ENCODE assay signal across 14 cellular contexts in genomic region chr3:66456711-66457173, GRCh38. TPM values are rescaled to one million over a fixed set of nuclear protein-coding genes. Genes with fewer than 3 reads are reported as not detected.
DNase-seq lines count a peak whose midpoint lies in the region; ATAC-seq and TF ChIP-seq lines count a peak whose summit lies in the region.
"Had no signal": no experiment of that assay in that cellular context is flagged by ENCODE, and none has a peak within 500 bp of the region (broad histone marks: within the 10 kb centered on the region; RNA-seq: fewer than 3 reads in every experiment).

No MANE protein-coding gene starts in this region.

- H3K9me3 ChIP-seq in gastroesophageal sphincter: no peaks in the 10 kb centered on the region
- no peaks in the 10 kb centered on the region for H3K9me3 ChIP-seq in upper lobe of right lung

- H3K36me3 ChIP-seq in gastroesophageal sphincter (peaks cover 0 to 42% of the 10 kb centered on the region in 2 donors), upper lobe of right lung (peaks cover 32% of the 10 kb centered on the region)

- H3K9me3 Mint-ChIP-seq in natural killer cell treated with Interleukin-12 subunit alpha and Interleukin-12 subunit beta and Interleukin-15 and Interleukin-18, amount 100 ng/mL, for 72 hours: no peaks in the 10 kb centered on the region
- H3K9me3 Mint-ChIP-seq: mesothelial cell of epicardium had no signal

- peaks cover under 1 to 15% of the 10 kb centered on the region in 2 donors for H3K27me3 Mint-ChIP-seq in natural killer cell treated with Interleukin-12 subunit alpha and Interleukin-12 subunit beta and Interleukin-15 and Interleukin-18, amount 100 ng/mL, for 72 hours

- DNase-seq in activated gamma-delta T cell (lab: John Stamatoyannopoulos, UW) (peak; percentile 14), activated gamma-delta T cell treated with Interleukin-2 at 50 U/mL for 16 hours (no peak), upper lobe of right lung (no peak), DMS153 treated with DMSO at 0.1 percent for 48 hours (lab: John Stamatoyannopoulos, UW; ENCODE audit: unreplicated experiment) (no peak)
- peak; percentile 64 for DNase-seq in natural killer cell treated with Interleukin-12 subunit alpha and Interleukin-12 subunit beta and Interleukin-15 and Interleukin-18, amount 100 ng/mL, for 72 hours (ENCODE audit: low spot score)
- no peak for DNase-seq in stimulated activated CD8-positive, alpha-beta memory T cell treated with anti-CD3 and anti-CD28 coated beads, Interleukin-4, amount 100 ng/mL, for 48 hours
- no peak for DNase-seq in activated CD4-positive, CD25-positive, alpha-beta regulatory T cell treated with anti-CD3 and anti-CD28 coated beads, Interleukin-2, amount 50 U/mL, for 72 hours
- DNase-seq: 8988T; activated T-cell treated with anti-CD3 and anti-CD28 coated beads, Interleukin-2, amount 50 U/mL, for 48 hours; NCI-H345 had no signal

- ATAC-seq in gastroesophageal sphincter (no peak), upper lobe of right lung (peak; percentile 34)
- peak; percentile 81 to 82 for ATAC-seq in natural killer cell treated with Interleukin-12 subunit alpha and Interleukin-12 subunit beta and Interleukin-15 and Interleukin-18, amount 100 ng/mL, for 72 hours

- TF ChIP-seq EP300 in gastroesophageal sphincter (IDR thresholded peaks at IDR 0.05): no peak

- H3K27ac ChIP-seq in gastroesophageal sphincter (peak overlapping the region in 3 of 4 donors; percentile 17 to 41 (median 28)), upper lobe of right lung (no peak overlapping the region)
- H3K27ac ChIP-seq: hepatocyte, VCaP had no signal

- no peak for TF ChIP-seq POLR2A in gastroesophageal sphincter (IDR thresholded peaks at IDR 0.05)

- H3K27ac Mint-ChIP-seq in natural killer cell treated with Interleukin-12 subunit alpha and Interleukin-12 subunit beta and Interleukin-15 and Interleukin-18, amount 100 ng/mL, for 72 hours: peak overlapping the region in 1 of 2 donors; percentile 23
- H3K27ac Mint-ChIP-seq: mesothelial cell of epicardium had no signal

- intact Hi-C loops in upper lobe of right lung (cut with DNase I): no loop called here

- WGBS in gastroesophageal sphincter (ENCODE audit: low coverage in 1 of 2), 2 donors: 57 to 97% methylated on average over 1 to 4 of the region's 10 CpGs

- no peaks in the 10 kb centered on the region for H3K27me3 ChIP-seq in gastroesophageal sphincter
- H3K27me3 ChIP-seq in upper lobe of right lung: no peaks in the 10 kb centered on the region
- H3K27me3 ChIP-seq: hepatocyte had no signal

- H3K4me1 Mint-ChIP-seq in natural killer cell treated with Interleukin-12 subunit alpha and Interleukin-12 subunit beta and Interleukin-15 and Interleukin-18, amount 100 ng/mL, for 72 hours (ENCODE audit: low read depth in 2 of 2): peaks cover 13 to 15% of the 10 kb centered on the region in 2 donors
- H3K4me1 Mint-ChIP-seq: mesothelial cell of epicardium had no signal

- H3K4me3 ChIP-seq in gastroesophageal sphincter: no peak overlapping the region
- H3K4me3 ChIP-seq in upper lobe of right lung: no peak overlapping the region
- H3K4me3 ChIP-seq: hepatocyte had no signal

- no peak for TF ChIP-seq CTCF in gastroesophageal sphincter (IDR thresholded peaks at IDR 0.05)
- no peak for TF ChIP-seq CTCF in upper lobe of right lung (IDR thresholded peaks at IDR 0.05)

- peak overlapping the region; percentile 6 for H3K4me3 Mint-ChIP-seq in natural killer cell treated with Interleukin-12 subunit alpha and Interleukin-12 subunit beta and Interleukin-15 and Interleukin-18, amount 100 ng/mL, for 72 hours
- H3K4me3 Mint-ChIP-seq: mesothelial cell of epicardium had no signal

- no peaks in the 10 kb centered on the region for H3K36me3 Mint-ChIP-seq in natural killer cell treated with Interleukin-12 subunit alpha and Interleukin-12 subunit beta and Interleukin-15 and Interleukin-18, amount 100 ng/mL, for 72 hours
- H3K36me3 Mint-ChIP-seq: mesothelial cell of epicardium had no signal

- peaks cover 27 to 78% (median 29%) of the 10 kb centered on the region in 3 donors for H3K4me1 ChIP-seq in gastroesophageal sphincter
- H3K4me1 ChIP-seq in upper lobe of right lung: peaks cover 14% of the 10 kb centered on the region

RNA-seq across cellular contexts. Expression of gene LRIG1, which starts 44.1 kb away (rescaled TPM):
- total RNA-seq in gastroesophageal sphincter (100 to 1,000 TPM; 104 to 217 (median 157) TPM), upper lobe of right lung (56.2 TPM)
- total RNA-seq in natural killer cell treated with Interleukin-12 subunit alpha and Interleukin-12 subunit beta and Interleukin-15 and Interleukin-18, amount 100 ng/mL, for 72 hours: 10 to 100 TPM; 21.6 to 41.1 TPM

Comparison
In these comparisons a context has a peak if more than half of its experiments do, and no peak if none do; other contexts are left out.
1. DNase-seq: peak in activated gamma-delta T cell (single experiment) and natural killer cell treated with Interleukin-12 subunit alpha and Interleukin-12 subunit beta and Interleukin-15 and Interleukin-18, amount 100 ng/mL, for 72 hours (single experiment); none in activated gamma-delta T cell treated with Interleukin-2 at 50 U/mL for 16 hours (single experiment), upper lobe of right lung (single experiment), DMS153 treated with DMSO at 0.1 percent for 48 hours (single experiment), stimulated activated CD8-positive, alpha-beta memory T cell treated with anti-CD3 and anti-CD28 coated beads, Interleukin-4, amount 100 ng/mL, for 48 hours (single experiment) and activated CD4-positive, CD25-positive, alpha-beta regulatory T cell treated with anti-CD3 and anti-CD28 coated beads, Interleukin-2, amount 50 U/mL, for 72 hours (single experiment).